Comparison of ENCODE assay signal across 35 cellular contexts in the genomic region with DNA sequence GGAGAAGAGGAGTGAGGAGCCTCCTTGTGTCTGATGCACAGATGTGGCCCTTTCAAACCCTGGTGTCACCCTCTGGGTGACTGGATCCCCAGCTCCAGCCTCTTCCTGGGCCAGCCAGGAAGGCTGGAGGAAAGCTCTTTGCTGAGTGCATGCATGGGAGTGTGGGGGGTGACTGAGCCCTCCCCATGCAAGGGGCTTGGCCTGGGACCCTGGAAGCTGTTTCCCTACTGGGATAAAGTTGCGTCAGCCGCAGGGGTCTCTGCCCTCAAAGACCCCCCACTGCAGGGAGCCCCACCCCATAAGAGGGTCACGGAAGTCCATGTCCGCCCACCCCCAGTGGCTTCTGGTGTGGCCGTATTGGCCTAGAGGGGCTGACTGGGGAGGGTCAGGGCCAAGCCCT.
"Had no signal": no experiment of that assay in that cellular context is flagged by ENCODE, and none has a peak within 500 bp of the region (broad histone marks: within the 10 kb centered on the region; RNA-seq: fewer than 3 reads in every experiment).

No MANE protein-coding gene starts in this region.

- H3K27me3 ChIP-seq: ascending aorta, body of pancreas, brain microvascular endothelial cell, cardiac muscle cell, colonic mucosa had no signal

- H3K27ac ChIP-seq: ascending aorta, body of pancreas, brain microvascular endothelial cell, cardiac muscle cell, colonic mucosa had no signal

- H3K4me3 Mint-ChIP-seq: activated naive CD4-positive, alpha-beta T cell treated with anti-CD3 and anti-CD28 coated beads for 36 hours; activated naive CD4-positive, alpha-beta T cell treated with anti-CD3 and anti-CD28 coated beads, Interleukin-2, amount 10 ng/mL, durations not matched to agents 7 days and 5 days; activated naive CD4-positive, alpha-beta T cell treated with anti-CD3 and anti-CD28 coated beads, Interleukin-2, amount 50 U/mL, for 24 hours; activated naive CD8-positive, alpha-beta T cell; activated naive CD8-positive, alpha-beta T cell treated with anti-CD3 and anti-CD28 coated beads for 36 hours; activated naive CD8-positive, alpha-beta T cell treated with anti-CD3 and anti-CD28 coated beads, Interleukin-2, amount 10 ng/mL, durations not matched to agents 7 days and 5 days; activated naive CD8-positive, alpha-beta T cell treated with anti-CD3 and anti-CD28 coated beads, Interleukin-2, amount 50 U/mL, for 24 hours; activated T-cell treated with anti-CD3 and anti-CD28 coated beads, Interleukin-2, amount 50 U/mL, for 4 hours; activated T-cell treated with anti-CD3 and anti-CD28 coated beads, Interleukin-2, amount 50 U/mL, for 72 hours; activated T-helper 1 cell treated with anti-CD3 and anti-CD28 coated beads, Interleukin-12 subunit alpha, Interleukin-12 subunit beta, Interleukin-2, Interleukin-4 antibody, amounts not matched to agents 30 ng/mL and 10 ng/mL and 1 ng/mL, durations not matched to agents 14 hours and 24 hours and 36 hours; activated T-helper 17 cell treated with anti-CD3 and anti-CD28 coated beads, Interleukin-2, amount 50 U/mL, for 72 hours; central memory CD8-positive, alpha-beta T cell had no signal

- DNase-seq: activated effector memory CD4-positive, alpha-beta T cell treated with anti-CD3 and anti-CD28 coated beads, Interleukin-2, amount 50 U/mL, for 16 hours; activated effector memory CD4-positive, alpha-beta T cell treated with Interleukin-2 at 50 U/mL for 16 hours; activated gamma-delta T cell; activated gamma-delta T cell treated with Interleukin-2 at 50 U/mL for 16 hours; activated naive CD4-positive, alpha-beta T cell; activated naive CD4-positive, alpha-beta T cell treated with anti-CD3 and anti-CD28 coated beads for 36 hours; activated naive CD4-positive, alpha-beta T cell treated with anti-CD3 and anti-CD28 coated beads, Interleukin-2, amount 10 ng/mL, durations not matched to agents 7 days and 5 days; activated naive CD4-positive, alpha-beta T cell treated with anti-CD3 and anti-CD28 coated beads, Interleukin-2, amount 50 U/mL, for 16 hours; activated naive CD4-positive, alpha-beta T cell treated with Interleukin-2 at 50 U/mL for 16 hours; activated naive CD8-positive, alpha-beta T cell treated with anti-CD3 and anti-CD28 coated beads for 36 hours; activated naive CD8-positive, alpha-beta T cell treated with anti-CD3 and anti-CD28 coated beads, Interleukin-2, amount 10 ng/mL, durations not matched to agents 7 days and 5 days; activated naive CD8-positive, alpha-beta T cell treated with anti-CD3 and anti-CD28 coated beads, Interleukin-2, amount 50 U/mL, for 24 hours; activated T-cell treated with anti-CD3 and anti-CD28 coated beads, Interleukin-2, amount 50 U/mL, for 4 hours; activated T-cell treated with anti-CD3 and anti-CD28 coated beads, Interleukin-2, amount 50 U/mL, for 48 hours; activated T-cell treated with anti-CD3 and anti-CD28 coated beads, Interleukin-2, amount 50 U/mL, for 72 hours; amniotic stem cell; amygdala; anterior cingulate cortex; body of pancreas; caudate nucleus; central memory CD4-positive, alpha-beta T cell; cerebellar nuclear complex; colonic mucosa had no signal

- H3K9me3 ChIP-seq: ascending aorta, body of pancreas, breast epithelium, colonic mucosa had no signal

- H3K27me3 Mint-ChIP-seq: activated naive CD8-positive, alpha-beta T cell treated with anti-CD3 and anti-CD28 coated beads, Interleukin-2, amount 10 ng/mL, durations not matched to agents 7 days and 5 days; activated T-helper 17 cell treated with anti-CD3 and anti-CD28 coated beads, Interleukin-2, amount 50 U/mL, for 72 hours; brain had no signal

- H3K27ac Mint-ChIP-seq: activated naive CD4-positive, alpha-beta T cell treated with anti-CD3 and anti-CD28 coated beads for 36 hours; activated naive CD4-positive, alpha-beta T cell treated with anti-CD3 and anti-CD28 coated beads, Interleukin-2, amount 10 ng/mL, durations not matched to agents 7 days and 5 days; activated naive CD4-positive, alpha-beta T cell treated with anti-CD3 and anti-CD28 coated beads, Interleukin-2, amount 50 U/mL, for 24 hours; activated naive CD4-positive, alpha-beta T cell treated with anti-CD3 and anti-CD28 coated beads, Interleukin-2, amount 50 U/mL, for 72 hours; activated naive CD8-positive, alpha-beta T cell; activated naive CD8-positive, alpha-beta T cell treated with anti-CD3 and anti-CD28 coated beads for 36 hours; activated naive CD8-positive, alpha-beta T cell treated with anti-CD3 and anti-CD28 coated beads, Interleukin-2, amount 10 ng/mL, durations not matched to agents 7 days and 5 days; activated naive CD8-positive, alpha-beta T cell treated with anti-CD3 and anti-CD28 coated beads, Interleukin-2, amount 50 U/mL, for 24 hours; activated T-cell treated with anti-CD3 and anti-CD28 coated beads, Interleukin-2, amount 50 U/mL, for 72 hours; activated T-helper 1 cell treated with anti-CD3 and anti-CD28 coated beads, Interleukin-12 subunit alpha, Interleukin-12 subunit beta, Interleukin-2, Interleukin-4 antibody, amounts not matched to agents 30 ng/mL and 10 ng/mL and 1 ng/mL, durations not matched to agents 14 hours and 24 hours and 36 hours; activated T-helper 17 cell treated with anti-CD3 and anti-CD28 coated beads, Interleukin-2, amount 50 U/mL, for 72 hours; activated T-helper 2 cell treated with anti-CD3 and anti-CD28 coated beads, Interferon-gamma antibody, Interleukin-2, Interleukin-4, amounts not matched to agents 10 μg/mL and 5 μg/mL and 100 μg/mL, durations not matched to agents 14 hours and 24 hours and 36 hours had no signal

- H3K36me3 Mint-ChIP-seq: activated naive CD4-positive, alpha-beta T cell treated with anti-CD3 and anti-CD28 coated beads, Interleukin-2, amount 10 ng/mL, durations not matched to agents 7 days and 5 days; activated naive CD4-positive, alpha-beta T cell treated with anti-CD3 and anti-CD28 coated beads, Interleukin-2, amount 50 U/mL, for 24 hours; activated naive CD4-positive, alpha-beta T cell treated with anti-CD3 and anti-CD28 coated beads, Interleukin-2, amount 50 U/mL, for 72 hours; activated naive CD8-positive, alpha-beta T cell treated with anti-CD3 and anti-CD28 coated beads for 36 hours; activated naive CD8-positive, alpha-beta T cell treated with anti-CD3 and anti-CD28 coated beads, Interleukin-2, amount 10 ng/mL, durations not matched to agents 7 days and 5 days; brain had no signal

- H3K4me3 ChIP-seq: ascending aorta, body of pancreas, breast epithelium, cardiac muscle cell, colonic mucosa had no signal

- ATAC-seq: activated naive CD4-positive, alpha-beta T cell treated with anti-CD3 and anti-CD28 coated beads, Interleukin-2, amount 50 U/mL, for 72 hours; activated naive CD8-positive, alpha-beta T cell treated with anti-CD3 and anti-CD28 coated beads, Interleukin-2, amount 50 U/mL, for 24 hours; activated T-cell treated with anti-CD3 and anti-CD28 coated beads, Interleukin-2, amount 50 U/mL, for 4 hours; activated T-cell treated with anti-CD3 and anti-CD28 coated beads, Interleukin-2, amount 50 U/mL, for 72 hours; activated T-helper 17 cell treated with anti-CD3 and anti-CD28 coated beads, Interleukin-2, amount 50 U/mL, for 72 hours; body of pancreas had no signal

- H3K4me1 ChIP-seq: ascending aorta, breast epithelium, colonic mucosa had no signal

- H3K9me3 Mint-ChIP-seq: activated naive CD4-positive, alpha-beta T cell treated with anti-CD3 and anti-CD28 coated beads for 36 hours; activated naive CD4-positive, alpha-beta T cell treated with anti-CD3 and anti-CD28 coated beads, Interleukin-2, amount 10 ng/mL, durations not matched to agents 7 days and 5 days; activated naive CD4-positive, alpha-beta T cell treated with anti-CD3 and anti-CD28 coated beads, Interleukin-2, amount 50 U/mL, for 72 hours; activated naive CD8-positive, alpha-beta T cell treated with anti-CD3 and anti-CD28 coated beads for 36 hours; activated T-cell treated with anti-CD3 and anti-CD28 coated beads, Interleukin-2, amount 50 U/mL, for 4 hours; activated T-helper 1 cell treated with anti-CD3 and anti-CD28 coated beads, Interleukin-12 subunit alpha, Interleukin-12 subunit beta, Interleukin-2, Interleukin-4 antibody, amounts not matched to agents 30 ng/mL and 10 ng/mL and 1 ng/mL, durations not matched to agents 14 hours and 24 hours and 36 hours; activated T-helper 17 cell treated with anti-CD3 and anti-CD28 coated beads, Interleukin-2, amount 50 U/mL, for 72 hours; central memory CD8-positive, alpha-beta T cell had no signal

- H3K36me3 ChIP-seq: ascending aorta, brain microvascular endothelial cell, breast epithelium, cardiac muscle cell, colonic mucosa had no signal
